2 cellular contexts compared by ENCODE assay signal in the genomic region with DNA sequence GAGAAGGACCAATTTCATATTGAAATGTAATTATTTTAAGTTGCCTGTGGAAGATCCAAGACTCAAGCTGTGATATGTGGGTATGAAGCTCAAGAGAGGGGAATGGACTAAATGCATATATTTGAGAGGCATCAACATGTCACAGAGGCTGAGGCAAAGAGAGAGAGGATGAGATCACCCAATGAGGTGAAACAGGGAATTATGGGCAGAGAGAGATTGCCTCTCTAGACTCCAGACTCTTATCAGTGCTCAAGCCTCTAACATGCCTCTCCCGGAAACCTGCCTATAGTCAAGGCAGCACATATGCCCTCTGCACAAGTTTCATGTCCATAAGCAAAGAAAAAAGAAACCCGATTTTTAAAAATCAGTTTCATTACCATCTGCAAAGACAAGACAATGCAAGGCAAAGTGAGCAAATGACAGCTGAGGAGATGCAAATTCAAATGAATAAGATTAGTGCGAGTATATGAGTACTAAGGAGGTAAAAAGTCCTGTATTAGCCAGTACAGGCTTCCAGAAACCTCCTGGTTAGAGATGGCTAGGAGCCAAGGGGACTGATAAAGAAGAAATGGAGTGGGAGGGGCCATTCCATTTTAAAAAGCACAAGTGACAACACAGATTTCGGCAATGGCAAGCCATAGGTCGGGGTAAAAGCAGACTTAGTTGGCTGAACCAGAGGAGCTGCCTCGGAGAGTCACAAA.
TF ChIP-seq lines count a peak whose summit lies in the region.

No MANE protein-coding gene starts in this region.

TF ChIP-seq in IMR-90, 13 proteins besides CTCF, POLR2A, EP300 and RAD21:
- no peak for TF ChIP-seq MAFK (IDR thresholded peaks at IDR 0.05; ENCODE audit: low read depth, low read length)
- TF ChIP-seq CEBPB (IDR thresholded peaks at IDR 0.05; ENCODE audit: low read depth, low read length) = no peak
- no peak for TF ChIP-seq RFX5 (IDR thresholded peaks at IDR 0.05; ENCODE audit: low read depth, low read length)
- no peak for TF ChIP-seq RCOR1 (IDR thresholded peaks at IDR 0.05; ENCODE audit: insufficient replicate concordance, low read length)
- TF ChIP-seq BHLHE40 (IDR thresholded peaks at IDR 0.05; ENCODE audit: low read depth, low read length) = no peak
- TF ChIP-seq MAZ (IDR thresholded peaks at IDR 0.05; ENCODE audit: borderline replicate concordance, low read depth, low read length) = no peak
- TF ChIP-seq FOS (IDR thresholded peaks at IDR 0.05; ENCODE audit: low read depth, low read length) = no peak

TF ChIP-seq in K562, 482 proteins besides CTCF, POLR2A, EP300 and RAD21:
- TF ChIP-seq JUN (IDR thresholded peaks at IDR 0.05; ENCODE audit: borderline replicate concordance, low read depth, low read length) (peak; percentile 69), JUN (CRISPR knock-in tag; IDR thresholded peaks at IDR 0.05; ENCODE audit: borderline replicate concordance) (no peak), JUND (IDR thresholded peaks at IDR 0.05; ENCODE audit: borderline replicate concordance, low read depth, low read length) (peak; percentile 89), JUND (tag; IDR thresholded peaks at IDR 0.05; ENCODE audit: borderline replicate concordance, low read depth, low read length) (peak; percentile 84), ATF1 (CRISPR knock-in tag; IDR thresholded peaks at IDR 0.05) (no peak), ATF1 (tag; IDR thresholded peaks at IDR 0.05) (0 out of 2 replicates have a peak, but pooled peaks have one; percentile 11), FOS (IDR thresholded peaks at IDR 0.05; ENCODE audit: extremely low read depth, insufficient read length) (no peak), ARID1B (IDR thresholded peaks at IDR 0.05) (peak; percentile 19; the same call in 1 of the 2 replicates), KDM1A (IDR thresholded peaks at IDR 0.05) (peak in 1 of 2 experiments; percentile 9; a peak in 1 of 4 replicates), ATF7 (IDR thresholded peaks at IDR 0.05) (peak; percentile 78), MYC (IDR thresholded peaks at IDR 0.05; ENCODE audit: low read depth, low read length) (peak; percentile 34), MYC (CRISPR knock-in tag; IDR thresholded peaks at IDR 0.05; ENCODE audit: borderline replicate concordance, low read depth) (no peak), ZNF766 (CRISPR knock-in tag; conservative IDR thresholded peaks at IDR 0.05) (peak; percentile 72; the same call in 1 of the 2 replicates), NFYB (IDR thresholded peaks at IDR 0.05; ENCODE audit: extremely low read depth, insufficient read length) (peak; percentile 5), HDAC8 (tag; IDR thresholded peaks at IDR 0.05) (no peak), NFIC (IDR thresholded peaks at IDR 0.05) (peak; percentile 90)
- TF ChIP-seq, protein P1, sequence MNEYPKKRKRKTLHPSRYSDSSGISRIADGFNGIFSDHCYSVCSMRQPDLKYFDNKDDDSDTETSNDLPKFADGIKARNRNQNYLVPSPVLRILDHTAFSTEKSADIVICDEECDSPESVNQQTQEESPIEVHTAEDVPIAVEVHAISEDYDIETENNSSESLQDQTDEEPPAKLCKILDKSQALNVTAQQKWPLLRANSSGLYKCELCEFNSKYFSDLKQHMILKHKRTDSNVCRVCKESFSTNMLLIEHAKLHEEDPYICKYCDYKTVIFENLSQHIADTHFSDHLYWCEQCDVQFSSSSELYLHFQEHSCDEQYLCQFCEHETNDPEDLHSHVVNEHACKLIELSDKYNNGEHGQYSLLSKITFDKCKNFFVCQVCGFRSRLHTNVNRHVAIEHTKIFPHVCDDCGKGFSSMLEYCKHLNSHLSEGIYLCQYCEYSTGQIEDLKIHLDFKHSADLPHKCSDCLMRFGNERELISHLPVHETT (CRISPR knock-in tag; conservative IDR thresholded peaks at IDR 0.05 in 1 of 2, IDR thresholded peaks at IDR 0.05 in 1 of 2) = no peak
- TF ChIP-seq, protein P2, sequence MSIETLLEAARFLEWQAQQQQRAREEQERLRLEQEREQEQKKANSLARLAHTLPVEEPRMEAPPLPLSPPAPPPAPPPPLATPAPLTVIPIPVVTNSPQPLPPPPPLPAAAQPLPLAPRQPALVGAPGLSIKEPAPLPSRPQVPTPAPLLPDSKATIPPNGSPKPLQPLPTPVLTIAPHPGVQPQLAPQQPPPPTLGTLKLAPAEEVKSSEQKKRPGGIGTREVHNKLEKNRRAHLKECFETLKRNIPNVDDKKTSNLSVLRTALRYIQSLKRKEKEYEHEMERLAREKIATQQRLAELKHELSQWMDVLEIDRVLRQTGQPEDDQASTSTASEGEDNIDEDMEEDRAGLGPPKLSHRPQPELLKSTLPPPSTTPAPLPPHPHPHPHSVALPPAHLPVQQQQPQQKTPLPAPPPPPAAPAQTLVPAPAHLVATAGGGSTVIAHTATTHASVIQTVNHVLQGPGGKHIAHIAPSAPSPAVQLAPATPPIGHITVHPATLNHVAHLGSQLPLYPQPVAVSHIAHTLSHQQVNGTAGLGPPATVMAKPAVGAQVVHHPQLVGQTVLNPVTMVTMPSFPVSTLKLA (conservative IDR thresholded peaks at IDR 0.05) = peak in 1 of 2 experiments; percentile 16; a peak in 1 of 4 replicates
- TF ChIP-seq, protein P3, sequence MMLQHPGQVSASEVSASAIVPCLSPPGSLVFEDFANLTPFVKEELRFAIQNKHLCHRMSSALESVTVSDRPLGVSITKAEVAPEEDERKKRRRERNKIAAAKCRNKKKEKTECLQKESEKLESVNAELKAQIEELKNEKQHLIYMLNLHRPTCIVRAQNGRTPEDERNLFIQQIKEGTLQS (IDR thresholded peaks at IDR 0.05) = peak; percentile 81
- TF ChIP-seq, protein P3 (CRISPR knock-in tag; conservative IDR thresholded peaks at IDR 0.05) = no peak
- TF ChIP-seq, protein P4, sequence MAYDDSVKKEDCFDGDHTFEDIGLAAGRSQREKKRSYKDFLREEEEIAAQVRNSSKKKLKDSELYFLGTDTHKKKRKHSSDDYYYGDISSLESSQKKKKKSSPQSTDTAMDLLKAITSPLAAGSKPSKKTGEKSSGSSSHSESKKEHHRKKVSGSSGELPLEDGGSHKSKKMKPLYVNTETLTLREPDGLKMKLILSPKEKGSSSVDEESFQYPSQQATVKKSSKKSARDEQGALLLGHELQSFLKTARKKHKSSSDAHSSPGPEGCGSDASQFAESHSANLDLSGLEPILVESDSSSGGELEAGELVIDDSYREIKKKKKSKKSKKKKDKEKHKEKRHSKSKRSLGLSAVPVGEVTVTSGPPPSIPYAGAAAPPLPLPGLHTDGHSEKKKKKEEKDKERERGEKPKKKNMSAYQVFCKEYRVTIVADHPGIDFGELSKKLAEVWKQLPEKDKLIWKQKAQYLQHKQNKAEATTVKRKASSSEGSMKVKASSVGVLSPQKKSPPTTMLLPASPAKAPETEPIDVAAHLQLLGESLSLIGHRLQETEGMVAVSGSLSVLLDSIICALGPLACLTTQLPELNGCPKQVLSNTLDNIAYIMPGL (CRISPR knock-in tag; IDR thresholded peaks at IDR 0.05) = no peak
- TF ChIP-seq, protein P5, sequence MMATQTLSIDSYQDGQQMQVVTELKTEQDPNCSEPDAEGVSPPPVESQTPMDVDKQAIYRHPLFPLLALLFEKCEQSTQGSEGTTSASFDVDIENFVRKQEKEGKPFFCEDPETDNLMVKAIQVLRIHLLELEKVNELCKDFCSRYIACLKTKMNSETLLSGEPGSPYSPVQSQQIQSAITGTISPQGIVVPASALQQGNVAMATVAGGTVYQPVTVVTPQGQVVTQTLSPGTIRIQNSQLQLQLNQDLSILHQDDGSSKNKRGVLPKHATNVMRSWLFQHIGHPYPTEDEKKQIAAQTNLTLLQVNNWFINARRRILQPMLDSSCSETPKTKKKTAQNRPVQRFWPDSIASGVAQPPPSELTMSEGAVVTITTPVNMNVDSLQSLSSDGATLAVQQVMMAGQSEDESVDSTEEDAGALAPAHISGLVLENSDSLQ (IDR thresholded peaks at IDR 0.05) = peak; percentile 26; the same call in 1 of the 2 replicates
- TF ChIP-seq, protein P6, sequence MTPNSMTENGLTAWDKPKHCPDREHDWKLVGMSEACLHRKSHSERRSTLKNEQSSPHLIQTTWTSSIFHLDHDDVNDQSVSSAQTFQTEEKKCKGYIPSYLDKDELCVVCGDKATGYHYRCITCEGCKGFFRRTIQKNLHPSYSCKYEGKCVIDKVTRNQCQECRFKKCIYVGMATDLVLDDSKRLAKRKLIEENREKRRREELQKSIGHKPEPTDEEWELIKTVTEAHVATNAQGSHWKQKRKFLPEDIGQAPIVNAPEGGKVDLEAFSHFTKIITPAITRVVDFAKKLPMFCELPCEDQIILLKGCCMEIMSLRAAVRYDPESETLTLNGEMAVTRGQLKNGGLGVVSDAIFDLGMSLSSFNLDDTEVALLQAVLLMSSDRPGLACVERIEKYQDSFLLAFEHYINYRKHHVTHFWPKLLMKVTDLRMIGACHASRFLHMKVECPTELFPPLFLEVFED (CRISPR knock-in tag; conservative IDR thresholded peaks at IDR 0.05) = no peak
- TF ChIP-seq, protein P7, sequence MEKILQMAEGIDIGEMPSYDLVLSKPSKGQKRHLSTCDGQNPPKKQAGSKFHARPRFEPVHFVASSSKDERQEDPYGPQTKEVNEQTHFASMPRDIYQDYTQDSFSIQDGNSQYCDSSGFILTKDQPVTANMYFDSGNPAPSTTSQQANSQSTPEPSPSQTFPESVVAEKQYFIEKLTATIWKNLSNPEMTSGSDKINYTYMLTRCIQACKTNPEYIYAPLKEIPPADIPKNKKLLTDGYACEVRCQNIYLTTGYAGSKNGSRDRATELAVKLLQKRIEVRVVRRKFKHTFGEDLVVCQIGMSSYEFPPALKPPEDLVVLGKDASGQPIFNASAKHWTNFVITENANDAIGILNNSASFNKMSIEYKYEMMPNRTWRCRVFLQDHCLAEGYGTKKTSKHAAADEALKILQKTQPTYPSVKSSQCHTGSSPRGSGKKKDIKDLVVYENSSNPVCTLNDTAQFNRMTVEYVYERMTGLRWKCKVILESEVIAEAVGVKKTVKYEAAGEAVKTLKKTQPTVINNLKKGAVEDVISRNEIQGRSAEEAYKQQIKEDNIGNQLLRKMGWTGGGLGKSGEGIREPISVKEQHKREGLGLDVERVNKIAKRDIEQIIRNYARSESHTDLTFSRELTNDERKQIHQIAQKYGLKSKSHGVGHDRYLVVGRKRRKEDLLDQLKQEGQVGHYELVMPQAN (IDR thresholded peaks at IDR 0.05; ENCODE audit: borderline replicate concordance) = no peak
